In genomic region chr12:6956332-6956727, GRCh38 we compare ENCODE assay signal across 13 cellular contexts. TPM values are rescaled to one million over a fixed set of nuclear protein-coding genes. Genes with fewer than 3 reads are reported as not detected.
DNase-seq lines count a peak whose midpoint lies in the region; ATAC-seq, FAIRE-seq and TF ChIP-seq lines count a peak whose summit lies in the region.
"Had no signal": no experiment of that assay in that cellular context is flagged by ENCODE, and none has a peak within 500 bp of the region (broad histone marks: within the 10 kb centered on the region; RNA-seq: fewer than 3 reads in every experiment).

No MANE protein-coding gene starts in this region.

- peaks cover 69% of the 10 kb centered on the region for H3K4me1 Mint-ChIP-seq in activated naive CD8-positive, alpha-beta T cell treated with anti-CD3 and anti-CD28 coated beads, Interleukin-2, amount 10 ng/mL, durations not matched to agents 7 days and 5 days
- peaks cover 27% of the 10 kb centered on the region for H3K4me1 Mint-ChIP-seq in osteocyte (ENCODE audit: unreplicated experiment)

- no peaks in the 10 kb centered on the region for H3K9me3 ChIP-seq in sigmoid colon
- H3K9me3 ChIP-seq: gastroesophageal sphincter, MG63 had no signal

- no peak overlapping the region for H3K27ac ChIP-seq in sigmoid colon
- H3K27ac ChIP-seq: gastroesophageal sphincter had no signal

- intact Hi-C loops in sigmoid colon (cut with DNase I), result no loop called here

- H3K27ac Mint-ChIP-seq in activated naive CD8-positive, alpha-beta T cell treated with anti-CD3 and anti-CD28 coated beads, Interleukin-2, amount 10 ng/mL, durations not matched to agents 7 days and 5 days, result peak overlapping the region; percentile 100
- H3K27ac Mint-ChIP-seq in osteocyte (ENCODE audit: unreplicated experiment), result no peak overlapping the region

- peak overlapping the region; percentile 100 for H3K4me3 Mint-ChIP-seq in activated naive CD8-positive, alpha-beta T cell treated with anti-CD3 and anti-CD28 coated beads, Interleukin-2, amount 10 ng/mL, durations not matched to agents 7 days and 5 days
- no peak overlapping the region for H3K4me3 Mint-ChIP-seq in osteocyte (ENCODE audit: unreplicated experiment)

- TF ChIP-seq POLR2A in sigmoid colon (IDR thresholded peaks at IDR 0.05), result no peak

- no peaks in the 10 kb centered on the region for H3K27me3 ChIP-seq in sigmoid colon
- H3K27me3 ChIP-seq: gastroesophageal sphincter, MG63 had no signal

- no peaks in the 10 kb centered on the region for H3K36me3 ChIP-seq in sigmoid colon
- H3K36me3 ChIP-seq: gastroesophageal sphincter, MG63 had no signal

- peak overlapping the region; percentile 93 for H3K4me3 ChIP-seq in GM12864 (ENCODE audit: low read depth, low read length)
- no peak overlapping the region for H3K4me3 ChIP-seq in sigmoid colon
- H3K4me3 ChIP-seq: gastroesophageal sphincter, MG63 had no signal

- 81 to 85% methylated on average over 19 of the region's 19 CpGs for WGBS in sigmoid colon, 2 donors

- CTCF ChIA-PET in HEK293T (lab: Yijun Ruan, JAX), result interaction anchor here (1.1 to 1.2 kb wide), 2 partner anchors 8 to 12 kb away, joined by 3 to 5 read pairs; partner anchors contain the start of genes C12orf57 and RNU7-1

- H3K27me3 Mint-ChIP-seq in activated naive CD8-positive, alpha-beta T cell treated with anti-CD3 and anti-CD28 coated beads, Interleukin-2, amount 10 ng/mL, durations not matched to agents 7 days and 5 days, result no peaks in the 10 kb centered on the region
- H3K27me3 Mint-ChIP-seq in osteocyte (ENCODE audit: unreplicated experiment), result no peaks in the 10 kb centered on the region

- FAIRE-seq in HTR-8/SVneo (lab: Jason Lieb, UNC), result peak; percentile 63

- TF ChIP-seq CTCF in GM12864 (IDR thresholded peaks at IDR 0.05; ENCODE audit: low read depth, low read length, missing control alignments) (no peak), sigmoid colon (IDR thresholded peaks at IDR 0.05) (no peak), osteocyte (IDR thresholded peaks at IDR 0.05) (no peak)

- TF ChIP-seq EP300 in sigmoid colon (IDR thresholded peaks at IDR 0.05), result no peak

- peaks cover 0 to 21% (median 12%) of the 10 kb centered on the region in 4 donors for H3K4me1 ChIP-seq in sigmoid colon

- H3K9me3 Mint-ChIP-seq in activated naive CD8-positive, alpha-beta T cell treated with anti-CD3 and anti-CD28 coated beads, Interleukin-2, amount 10 ng/mL, durations not matched to agents 7 days and 5 days, result no peaks in the 10 kb centered on the region
- no peaks in the 10 kb centered on the region for H3K9me3 Mint-ChIP-seq in osteocyte (ENCODE audit: unreplicated experiment)

- ATAC-seq in activated naive CD8-positive, alpha-beta T cell treated with anti-CD3 and anti-CD28 coated beads, Interleukin-2, amount 10 ng/mL, durations not matched to agents 7 days and 5 days (ENCODE audit: low read depth), result no peak
- ATAC-seq: gastroesophageal sphincter had no signal

- peaks cover 66% of the 10 kb centered on the region for H3K36me3 Mint-ChIP-seq in activated naive CD8-positive, alpha-beta T cell treated with anti-CD3 and anti-CD28 coated beads, Interleukin-2, amount 10 ng/mL, durations not matched to agents 7 days and 5 days
- H3K36me3 Mint-ChIP-seq in osteocyte (ENCODE audit: unreplicated experiment), result no peaks in the 10 kb centered on the region

- DNase-seq in GM12864 (ENCODE audit: low read depth) (no peak), HTR-8/SVneo (ENCODE audit: insufficient read length, low spot score) (no peak), sigmoid colon (peak; percentile 64), KG1 (lab: John Stamatoyannopoulos, UW) (no peak), HEK293T (ENCODE audit: extremely low spot score) (no peak), osteocyte (ENCODE audit: extremely low spot score, unreplicated experiment) (no peak)
- DNase-seq in activated naive CD8-positive, alpha-beta T cell treated with anti-CD3 and anti-CD28 coated beads, Interleukin-2, amount 10 ng/mL, durations not matched to agents 7 days and 5 days, result peak; percentile 53
- DNase-seq: amniotic stem cell; effector CD4-positive, alpha-beta T cell; MG63; stimulated activated naive CD4-positive, alpha-beta T cell had no signal

- POLR2A ChIA-PET in activated naive CD8-positive, alpha-beta T cell treated with anti-CD3 and anti-CD28 coated beads, Interleukin-2, amount 10 ng/mL, durations not matched to agents 7 days and 5 days (lab: Charles Lee), result interaction anchor here (1.6 to 13.5 kb wide), 4 partner anchors 12 to 105 kb away, joined by 4 to 1055 read pairs (median 7); partner anchors contain the start of genes C12orf57, CDCA3, PTPN6 and RNU7-1
- POLR2A ChIA-PET in HEK293T (lab: Yijun Ruan, JAX), result interaction anchor here (0.7 to 13.3 kb wide), 3 partner anchors 10 to 19 kb away, joined by 3 to 450 read pairs (median 3); partner anchors contain the start of genes C12orf57 and RNU7-1

TF ChIP-seq in HEK293T, 16 proteins besides CTCF, POLR2A, EP300 and RAD21:
- no peak for TF ChIP-seq FOXK2 (IDR thresholded peaks at IDR 0.05)
- no peak for TF ChIP-seq TARDBP (IDR thresholded peaks at IDR 0.05)
- TF ChIP-seq LEF1 (IDR thresholded peaks at IDR 0.05; ENCODE audit: borderline replicate concordance), result no peak
- no peak for TF ChIP-seq SP1 (IDR thresholded peaks at IDR 0.05)
- TF ChIP-seq NFRKB (IDR thresholded peaks at IDR 0.05), result no peak
- TF ChIP-seq ELF4 (IDR thresholded peaks at IDR 0.05), result no peak
- no peak for TF ChIP-seq FOXA1 (IDR thresholded peaks at IDR 0.05)
- TF ChIP-seq HDGF (IDR thresholded peaks at IDR 0.05; ENCODE audit: borderline replicate concordance), result no peak
- no peak for TF ChIP-seq SUZ12 (IDR thresholded peaks at IDR 0.05)
- no peak for TF ChIP-seq FOXM1 (IDR thresholded peaks at IDR 0.05; ENCODE audit: borderline replicate concordance)
- TF ChIP-seq ZNF384 (IDR thresholded peaks at IDR 0.05), result no peak
- TF ChIP-seq, protein P1, sequence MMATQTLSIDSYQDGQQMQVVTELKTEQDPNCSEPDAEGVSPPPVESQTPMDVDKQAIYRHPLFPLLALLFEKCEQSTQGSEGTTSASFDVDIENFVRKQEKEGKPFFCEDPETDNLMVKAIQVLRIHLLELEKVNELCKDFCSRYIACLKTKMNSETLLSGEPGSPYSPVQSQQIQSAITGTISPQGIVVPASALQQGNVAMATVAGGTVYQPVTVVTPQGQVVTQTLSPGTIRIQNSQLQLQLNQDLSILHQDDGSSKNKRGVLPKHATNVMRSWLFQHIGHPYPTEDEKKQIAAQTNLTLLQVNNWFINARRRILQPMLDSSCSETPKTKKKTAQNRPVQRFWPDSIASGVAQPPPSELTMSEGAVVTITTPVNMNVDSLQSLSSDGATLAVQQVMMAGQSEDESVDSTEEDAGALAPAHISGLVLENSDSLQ (IDR thresholded peaks at IDR 0.05), result no peak
- no peak for TF ChIP-seq ARNT (IDR thresholded peaks at IDR 0.05)
- TF ChIP-seq L3MBTL2 (conservative IDR thresholded peaks at IDR 0.05), result no peak
- TF ChIP-seq CTBP1 (IDR thresholded peaks at IDR 0.05; ENCODE audit: borderline replicate concordance), result no peak
- TF ChIP-seq BHLHE40 (IDR thresholded peaks at IDR 0.05; ENCODE audit: borderline replicate concordance), result no peak

RNA-seq across cellular contexts. Expression of gene PTPN6, which starts 5.2 kb away (rescaled TPM):
- 100 to 1,000 TPM; 349 to 370 TPM for total RNA-seq in activated naive CD8-positive, alpha-beta T cell treated with anti-CD3 and anti-CD28 coated beads, Interleukin-2, amount 10 ng/mL, durations not matched to agents 7 days and 5 days
- total RNA-seq in sigmoid colon (10 to 100 TPM in 3 of 4 donors, 1 to 10 TPM in 1; 5.3 to 13.6 (median 11.8) TPM), osteocyte (0.29 and 0.94 TPM in 2 replicates)
- polyA plus RNA-seq in sigmoid colon, result 10 to 100 TPM; 42.1 to 92.4 (median 67.3) TPM

RNA-seq across cellular contexts. Expression of gene C12orf57, which starts 12.5 kb away (rescaled TPM):
- total RNA-seq in activated naive CD8-positive, alpha-beta T cell treated with anti-CD3 and anti-CD28 coated beads, Interleukin-2, amount 10 ng/mL, durations not matched to agents 7 days and 5 days, result 100 to 1,000 TPM; 210 to 217 TPM
- 100 to 1,000 TPM; 465 to 697 (median 652) TPM for total RNA-seq in sigmoid colon
- 100 to 1,000 TPM; 305 to 810 (median 418) TPM for polyA plus RNA-seq in sigmoid colon
- 287 and 309 TPM in 2 replicates for total RNA-seq in osteocyte

RNA-seq across cellular contexts. Expression of gene RNU7-1, which starts 12.7 kb away (rescaled TPM):
- not detected for total RNA-seq in activated naive CD8-positive, alpha-beta T cell treated with anti-CD3 and anti-CD28 coated beads, Interleukin-2, amount 10 ng/mL, durations not matched to agents 7 days and 5 days
- total RNA-seq in sigmoid colon, result not detected
- polyA plus RNA-seq in sigmoid colon, result not detected
- total RNA-seq in osteocyte, result not detected in 2 replicates
- total RNA-seq: gastroesophageal sphincter, RPMI7951 had no signal

RNA-seq across cellular contexts. Expression of gene PHB2, which starts 14.1 kb away (rescaled TPM):
- 100 to 1,000 TPM; 175 to 189 TPM for total RNA-seq in activated naive CD8-positive, alpha-beta T cell treated with anti-CD3 and anti-CD28 coated beads, Interleukin-2, amount 10 ng/mL, durations not matched to agents 7 days and 5 days
- total RNA-seq in sigmoid colon (100 to 1,000 TPM; 211 to 327 (median 285) TPM), osteocyte (202 and 205 TPM in 2 replicates)
- 100 to 1,000 TPM; 180 to 283 (median 184) TPM for polyA plus RNA-seq in sigmoid colon

RNA-seq across cellular contexts. Expression of gene EMG1, which starts 14.4 kb away (rescaled TPM):
- total RNA-seq in activated naive CD8-positive, alpha-beta T cell treated with anti-CD3 and anti-CD28 coated beads, Interleukin-2, amount 10 ng/mL, durations not matched to agents 7 days and 5 days, result 10 to 100 TPM; 50.0 to 55.7 TPM
- total RNA-seq in sigmoid colon (10 to 100 TPM; 18.8 to 32.3 (median 22.7) TPM), osteocyte (29.5 and 29.8 TPM in 2 replicates)
- polyA plus RNA-seq in sigmoid colon, result 10 to 100 TPM; 19.2 to 33.0 (median 21.3) TPM

Comparison
In these comparisons a context has a peak if more than half of its experiments do, and no peak if none do; other contexts are left out.
1. DNase-seq: peak in activated naive CD8-positive, alpha-beta T cell treated with anti-CD3 and anti-CD28 coated beads, Interleukin-2, amount 10 ng/mL, durations not matched to agents 7 days and 5 days (single experiment) and sigmoid colon (single experiment); none in GM12864 (single experiment), HTR-8/SVneo (single experiment), KG1 (single experiment), HEK293T (single experiment) and osteocyte (single experiment).
2. RNA of gene PTPN6, which starts 5.2 kb away (total RNA-seq): 349 to 370 TPM in activated naive CD8-positive, alpha-beta T cell treated with anti-CD3 and anti-CD28 coated beads, Interleukin-2, amount 10 ng/mL, durations not matched to agents 7 days and 5 days; 5.3 to 13.6 TPM in sigmoid colon and 0.29 to 0.94 TPM in osteocyte; every median in the first group is over 10 times any median in the second.